12 cellular contexts compared by ENCODE assay signal in the genomic region with DNA sequence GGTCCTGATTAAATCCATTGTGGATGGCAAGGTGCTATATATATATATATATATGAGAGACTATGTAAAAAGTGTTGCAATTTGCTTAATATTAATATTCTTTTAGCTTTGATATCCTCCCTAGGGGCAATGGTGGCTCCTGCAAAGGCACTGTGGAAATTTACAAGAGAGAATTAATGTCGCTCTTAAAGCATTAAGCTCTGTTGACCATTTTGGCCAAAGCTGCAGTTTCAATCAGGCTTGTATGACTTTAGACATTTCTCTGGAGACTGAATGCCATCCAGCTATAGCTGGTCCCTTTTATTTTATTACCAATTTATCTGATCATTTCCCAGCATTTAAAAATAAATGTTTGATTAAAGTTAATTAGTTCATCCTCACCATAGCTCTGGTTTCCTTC.
A peak's percentile ranks its signal among the peaks of the same experiment; 100 is the strongest.
DNase-seq lines count a peak whose midpoint lies in the region; ATAC-seq and TF ChIP-seq lines count a peak whose summit lies in the region.
"Had no signal": no experiment of that assay in that cellular context is flagged by ENCODE, and none has a peak within 500 bp of the region (broad histone marks: within the 10 kb centered on the region; RNA-seq: fewer than 3 reads in every experiment).

No MANE protein-coding gene starts in this region.

- H3K4me3 ChIP-seq in SJCRH30: peak overlapping the region; percentile 41; the same call in 1 of the 2 replicates
- H3K4me3 ChIP-seq in esophagus muscularis mucosa: peak overlapping the region in 1 of 4 donors; percentile 53
- peak overlapping the region in 3 of 4 donors; percentile 38 to 43 (median 41) for H3K4me3 ChIP-seq in sigmoid colon
- H3K4me3 ChIP-seq: thyroid gland had no signal

- no peak overlapping the region for H3K27ac Mint-ChIP-seq in T-helper 1 cell treated with Interleukin-12 subunit alpha and Interleukin-12 subunit beta and Interleukin-4 antibody, amounts not matched to agents 30 μg/mL and 1 μg/mL, for 36 hours

- H3K27ac ChIP-seq in SJCRH30 (no peak overlapping the region), esophagus muscularis mucosa (replicated peaks in 1 of 4) (peak overlapping the region; percentile 44 to 73 (median 67)), sigmoid colon (peak overlapping the region; percentile 55 to 74 (median 70))
- H3K27ac ChIP-seq: prostate gland had no signal

- DNase-seq in T-helper 1 cell (no peak), SJCRH30 (no peak), esophagus muscularis mucosa (ENCODE audit: extremely low spot score) (no peak), sigmoid colon (no peak), SW480 (ENCODE audit: low spot score) (no peak)
- DNase-seq in activated CD4-positive, CD25-positive, alpha-beta regulatory T cell treated with anti-CD3 and anti-CD28 coated beads, Interleukin-2, amount 50 U/mL, for 72 hours: no peak
- DNase-seq: activated gamma-delta T cell had no signal

- H3K9me3 ChIP-seq in SJCRH30 (replicated peaks): no peaks in the 10 kb centered on the region
- no peaks in the 10 kb centered on the region for H3K9me3 ChIP-seq in esophagus muscularis mucosa
- no peaks in the 10 kb centered on the region for H3K9me3 ChIP-seq in sigmoid colon
- H3K9me3 ChIP-seq: gastroesophageal sphincter, prostate gland, thyroid gland had no signal

- TF ChIP-seq CTCF in esophagus muscularis mucosa (IDR thresholded peaks at IDR 0.05) (no peak), sigmoid colon (IDR thresholded peaks at IDR 0.05) (no peak)

- H3K4me3 Mint-ChIP-seq in T-helper 1 cell treated with Interleukin-12 subunit alpha and Interleukin-12 subunit beta and Interleukin-4 antibody, amounts not matched to agents 30 μg/mL and 1 μg/mL, for 36 hours: peak overlapping the region; percentile 89

- no peak for TF ChIP-seq EP300 in esophagus muscularis mucosa (IDR thresholded peaks at IDR 0.05)
- no peak for TF ChIP-seq EP300 in sigmoid colon (IDR thresholded peaks at IDR 0.05)

- intact Hi-C loops in esophagus muscularis mucosa (cut with DNase I) (no loop called here), sigmoid colon (cut with DNase I) (loop anchor here (5.0 kb wide), 2 partner anchors 36 to 154 kb away; a partner anchor contains a TSS)

- no peaks in the 10 kb centered on the region for H3K36me3 ChIP-seq in SJCRH30
- no peaks in the 10 kb centered on the region for H3K36me3 ChIP-seq in esophagus muscularis mucosa
- no peaks in the 10 kb centered on the region for H3K36me3 ChIP-seq in sigmoid colon
- H3K36me3 ChIP-seq: gastroesophageal sphincter, prostate gland, thyroid gland had no signal

- TF ChIP-seq POLR2A in esophagus muscularis mucosa (IDR thresholded peaks at IDR 0.05; ENCODE audit: low read depth) (no peak), sigmoid colon (IDR thresholded peaks at IDR 0.05) (no peak)

- H3K27me3 ChIP-seq in SJCRH30 (no peaks in the 10 kb centered on the region), esophagus muscularis mucosa (no peaks in the 10 kb centered on the region), sigmoid colon (no peaks in the 10 kb centered on the region)
- H3K27me3 ChIP-seq: gastroesophageal sphincter, thyroid gland had no signal

- peaks cover 2% of the 10 kb centered on the region for H3K36me3 Mint-ChIP-seq in T-helper 1 cell treated with Interleukin-12 subunit alpha and Interleukin-12 subunit beta and Interleukin-4 antibody, amounts not matched to agents 30 μg/mL and 1 μg/mL, for 36 hours (ENCODE audit: low read depth)

- H3K4me1 Mint-ChIP-seq in T-helper 1 cell treated with Interleukin-12 subunit alpha and Interleukin-12 subunit beta and Interleukin-4 antibody, amounts not matched to agents 30 μg/mL and 1 μg/mL, for 36 hours (ENCODE audit: low read depth): peaks cover 60% of the 10 kb centered on the region

- no peaks in the 10 kb centered on the region for H3K9me3 Mint-ChIP-seq in T-helper 1 cell treated with Interleukin-12 subunit alpha and Interleukin-12 subunit beta and Interleukin-4 antibody, amounts not matched to agents 30 μg/mL and 1 μg/mL, for 36 hours

- no peak for ATAC-seq in HG03469 (IDR thresholded peaks at IDR 0.05; ENCODE audit: unreplicated experiment)

- WGBS in esophagus muscularis mucosa: 60% methylated on average over 1 of the region's 1 CpG
- 89 to 95% methylated on average over 1 of the region's 1 CpG for WGBS in sigmoid colon, 2 donors

- H3K27me3 Mint-ChIP-seq in T-helper 1 cell treated with Interleukin-12 subunit alpha and Interleukin-12 subunit beta and Interleukin-4 antibody, amounts not matched to agents 30 μg/mL and 1 μg/mL, for 36 hours (ENCODE audit: low read depth): no peaks in the 10 kb centered on the region

- peaks cover 7% of the 10 kb centered on the region for H3K4me1 ChIP-seq in SJCRH30
- H3K4me1 ChIP-seq in esophagus muscularis mucosa: peaks cover 53 to 63% (median 62%) of the 10 kb centered on the region in 4 donors
- H3K4me1 ChIP-seq in sigmoid colon: peaks cover 0 to 48% (median 35%) of the 10 kb centered on the region in 4 donors
- H3K4me1 ChIP-seq: prostate gland had no signal
